ENCODE assay signal across 8 cellular contexts in the genomic region with DNA sequence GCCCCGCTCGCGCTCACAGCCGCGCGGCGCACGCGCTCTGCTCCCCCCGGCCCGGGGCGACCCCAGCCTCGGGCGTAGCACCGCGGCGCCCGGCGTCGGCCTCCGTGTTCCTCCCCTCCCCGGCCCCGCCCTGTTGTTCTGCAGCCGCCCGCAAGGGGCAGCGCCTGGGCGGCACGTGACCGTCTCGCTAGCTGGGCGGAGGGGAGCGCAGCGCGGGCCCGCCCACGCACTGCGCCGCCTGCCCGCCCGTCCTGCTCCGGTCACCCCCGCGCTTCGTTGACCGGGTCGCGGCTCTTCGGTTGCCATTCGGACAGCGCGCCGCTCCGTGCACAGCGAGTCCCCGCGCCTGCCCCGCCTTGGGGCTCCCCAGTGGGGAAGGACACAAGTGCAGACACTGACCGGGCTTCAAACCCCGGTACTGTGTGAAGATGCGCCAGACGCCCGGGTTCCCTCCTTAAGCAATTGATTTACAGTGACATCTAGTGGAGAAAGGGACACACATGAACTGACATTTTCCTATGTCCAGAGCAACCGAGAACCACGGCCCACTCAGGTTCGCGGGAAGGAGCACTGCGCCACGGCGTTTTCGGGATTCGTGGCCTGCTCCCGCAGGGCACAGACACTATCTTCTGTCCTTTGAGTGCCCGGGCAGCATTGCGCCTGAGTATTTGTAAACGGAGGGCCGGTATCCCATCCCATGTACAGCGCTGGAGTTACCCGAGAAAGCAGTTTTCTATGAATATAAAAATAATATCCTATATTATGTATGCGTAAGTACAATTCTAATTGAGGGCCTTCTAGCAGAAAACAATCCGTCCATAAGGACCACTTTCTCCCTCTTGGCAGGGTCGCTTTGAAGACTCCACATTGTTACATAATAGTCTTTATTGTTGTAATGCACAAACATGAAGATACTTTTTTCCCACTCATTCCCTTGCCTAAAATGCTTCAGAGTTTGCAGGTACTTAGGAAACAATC. TPM values are rescaled to one million over a fixed set of nuclear protein-coding genes. Genes with fewer than 3 reads are reported as not detected.
DNase-seq lines count a peak whose midpoint lies in the region; ATAC-seq, FAIRE-seq and TF ChIP-seq lines count a peak whose summit lies in the region.

No MANE protein-coding gene starts in this region.

- H3K36me3 ChIP-seq in bronchial epithelial cell (ENCODE audit: control insufficient read depth, insufficient read depth, low read length): no peaks in the 10 kb centered on the region

- FAIRE-seq in bronchial epithelial cell (lab: Jason Lieb, UNC): no peak

- ATAC-seq in GM18870 (IDR thresholded peaks at IDR 0.05; ENCODE audit: unreplicated experiment): peak; percentile 81
- peak; percentile 76 for ATAC-seq in HG03139 (IDR thresholded peaks at IDR 0.05; ENCODE audit: unreplicated experiment)

- DNase-seq in AG04449 (ENCODE audit: low read depth, low spot score) (peak; percentile 74), NCI-H2196 (lab: John Stamatoyannopoulos, UW; ENCODE audit: unreplicated experiment) (peak; percentile 99), bronchial epithelial cell (ENCODE audit: low read depth) (peak; percentile 83), iPS-NIHi11 (ENCODE audit: low spot score) (peak; percentile 97)

- peak overlapping the region; percentile 90 to 99 (median 95) for H3K27ac ChIP-seq in skin epidermis

- POLR2A ChIA-PET in AG04449 (lab: Yijun Ruan, JAX): interaction anchor here (0.5 kb wide), 1 partner anchor 80 kb away, joined by 3 read pairs; no protein-coding TSS in a partner anchor

- CTCF ChIA-PET in AG04449 (lab: Yijun Ruan, JAX): interaction anchor here (0.7 to 2.4 kb wide), 10 partner anchors 8 to 841 kb away, joined by 3 to 13 read pairs (median 4); a partner anchor contains a TSS

- H3K27me3 ChIP-seq in bronchial epithelial cell (ENCODE audit: control insufficient read depth, insufficient read depth, low read length): no peaks in the 10 kb centered on the region

- TF ChIP-seq CTCF in AG04449 (IDR thresholded peaks at IDR 0.05; ENCODE audit: insufficient read depth, low read length, missing control alignments) (peak; percentile 73), WI38 (IDR thresholded peaks at IDR 0.05; ENCODE audit: low read depth, low read length) (peak; percentile 46), bronchial epithelial cell (IDR thresholded peaks at IDR 0.05; ENCODE audit: insufficient read depth, low read length, severe bottlenecking) (peak; percentile 71)

- H3K4me3 ChIP-seq in AG04449 (ENCODE audit: low read depth, low read length) (peak overlapping the region; percentile 88), WI38 (ENCODE audit: low read depth, low read length) (peak overlapping the region; percentile 80), bronchial epithelial cell (ENCODE audit: low read depth, low read length) (peak overlapping the region; percentile 88), skin epidermis (peak overlapping the region; percentile 74 to 100 (median 89))

RNA-seq across cellular contexts. Expression of a gene that starts 0.6 kb away (rescaled TPM):
- 38.2 and 44.8 TPM in 2 replicates for total RNA-seq in bronchial epithelial cell

Comparison
In these comparisons a context has a peak if more than half of its experiments do, and no peak if none do; other contexts are left out.
1. Peak in every context shown above with its lines: DNase-seq, ATAC-seq, H3K4me3 ChIP-seq and H3K27ac ChIP-seq.